ENCODE assay signal across 21 cellular contexts in genomic region chr20:16819483-16819882, GRCh38.
DNase-seq lines count a peak whose midpoint lies in the region; ATAC-seq, FAIRE-seq and TF ChIP-seq lines count a peak whose summit lies in the region.
"Had no signal": no experiment of that assay in that cellular context is flagged by ENCODE, and none has a peak within 500 bp of the region (broad histone marks: within the 10 kb centered on the region; RNA-seq: fewer than 3 reads in every experiment).

No MANE protein-coding gene starts in this region.

- CTCF ChIA-PET in IMR-90 (lab: Yijun Ruan, JAX), result no interaction called here
- CTCF ChIA-PET in SK-N-SH (lab: Yijun Ruan, JAX), result interaction anchor here (13.4 kb wide), 1 partner anchor 16 kb away, joined by 300 read pairs; no protein-coding TSS in a partner anchor
- CTCF ChIA-PET in endothelial cell of umbilical vein (lab: Charles Lee), result interaction anchor here (0.9 to 7.9 kb wide), 4 partner anchors 11 to 612 kb away, joined by 3 to 337 read pairs (median 23); no protein-coding TSS in a partner anchor
- CTCF ChIA-PET in activated CD8-positive, alpha-beta T cell treated with anti-CD3 and anti-CD28 coated beads, Interleukin-2, amount 10 ng/mL, durations not matched to agents 7 days and 5 days (lab: Charles Lee), result interaction anchor here (0.6 to 3.5 kb wide), 3 partner anchors 9 to 19 kb away, joined by 3 to 43 read pairs (median 12); no protein-coding TSS in a partner anchor

- no peak overlapping the region for H3K27ac Mint-ChIP-seq in osteocyte (ENCODE audit: unreplicated experiment)
- H3K27ac Mint-ChIP-seq in activated CD8-positive, alpha-beta T cell treated with anti-CD3 and anti-CD28 coated beads, Interleukin-2, amount 10 ng/mL, durations not matched to agents 7 days and 5 days, result no peak overlapping the region
- H3K27ac Mint-ChIP-seq: CD4-positive, CD25-positive, alpha-beta regulatory T cell; CD8-positive, alpha-beta memory T cell; H9 had no signal

- no peak overlapping the region for H3K4me3 Mint-ChIP-seq in osteocyte (ENCODE audit: unreplicated experiment)
- no peak overlapping the region for H3K4me3 Mint-ChIP-seq in activated CD8-positive, alpha-beta T cell treated with anti-CD3 and anti-CD28 coated beads, Interleukin-2, amount 10 ng/mL, durations not matched to agents 7 days and 5 days
- H3K4me3 Mint-ChIP-seq: CD4-positive, CD25-positive, alpha-beta regulatory T cell; CD8-positive, alpha-beta memory T cell; H9 had no signal

- no peaks in the 10 kb centered on the region for H4K20me1 ChIP-seq in IMR-90 (ENCODE audit: insufficient read depth, low read length)
- H4K20me1 ChIP-seq in SK-N-SH (ENCODE audit: insufficient read depth), result no peaks in the 10 kb centered on the region
- no peaks in the 10 kb centered on the region for H4K20me1 ChIP-seq in endothelial cell of umbilical vein (replicated peaks; ENCODE audit: control insufficient read depth, extremely low read depth, insufficient read depth, low read length)

- H4K91ac ChIP-seq in IMR-90 (ENCODE audit: insufficient read depth, low read depth, low read length), result no peak overlapping the region

- no peak overlapping the region for H3K4me2 ChIP-seq in IMR-90 (ENCODE audit: low read depth, low read length)
- H3K4me2 ChIP-seq in SK-N-SH, result no peak overlapping the region
- H3K4me2 ChIP-seq in endothelial cell of umbilical vein (ENCODE audit: insufficient read depth, low read length), result no peak overlapping the region

- no peak overlapping the region for H3K9ac ChIP-seq in IMR-90 (ENCODE audit: low read depth, low read length)
- no peak overlapping the region for H3K9ac ChIP-seq in SK-N-SH
- no peak overlapping the region for H3K9ac ChIP-seq in endothelial cell of umbilical vein (replicated peaks; ENCODE audit: extremely low read depth, insufficient read depth, low read length)

- no peaks in the 10 kb centered on the region for H3K36me3 Mint-ChIP-seq in osteocyte (ENCODE audit: unreplicated experiment)
- no peaks in the 10 kb centered on the region for H3K36me3 Mint-ChIP-seq in activated CD8-positive, alpha-beta T cell treated with anti-CD3 and anti-CD28 coated beads, Interleukin-2, amount 10 ng/mL, durations not matched to agents 7 days and 5 days (ENCODE audit: low read depth)
- H3K36me3 Mint-ChIP-seq: CD4-positive, CD25-positive, alpha-beta regulatory T cell; CD8-positive, alpha-beta memory T cell had no signal

- no peaks in the 10 kb centered on the region for H3K79me1 ChIP-seq in IMR-90 (ENCODE audit: low read depth in 1 of 2, low read length in 2 of 2)

- H3K4me3 ChIP-seq in IMR-90 (ENCODE audit: insufficient read depth, low read depth, low read length) (no peak overlapping the region), SK-N-SH (ENCODE audit: low read depth in 2 of 2, low read length in 1 of 2) (no peak overlapping the region), endothelial cell of umbilical vein (replicated peaks in 1 of 3; ENCODE audit: insufficient read depth in 1 of 3, low read depth in 1 of 3, low read length in 3 of 3) (no peak overlapping the region)

- TF ChIP-seq RAD21 in IMR-90 (IDR thresholded peaks at IDR 0.05; ENCODE audit: low read length) (no peak), SK-N-SH (IDR thresholded peaks at IDR 0.05; ENCODE audit: low read length) (no peak)

- H3K9me3 ChIP-seq in IMR-90 (ENCODE audit: control insufficient read depth, insufficient read depth, low read length) (no peaks in the 10 kb centered on the region), SK-N-SH (no peaks in the 10 kb centered on the region), endothelial cell of umbilical vein (replicated peaks; ENCODE audit: control insufficient read depth, insufficient read depth, low read length) (no peaks in the 10 kb centered on the region)
- H3K9me3 ChIP-seq: BE2C, Caco-2 had no signal

- H3K56ac ChIP-seq in IMR-90 (ENCODE audit: extremely low read depth, insufficient read depth, low read length), result no peak overlapping the region

- H3K36me3 ChIP-seq in IMR-90 (ENCODE audit: control insufficient read depth, insufficient read depth, low read length) (no peaks in the 10 kb centered on the region), SK-N-SH (replicated peaks in 1 of 2; ENCODE audit: control insufficient read depth in 1 of 2, insufficient read depth in 2 of 2, low read length in 1 of 2) (no peaks in the 10 kb centered on the region), endothelial cell of umbilical vein (ENCODE audit: control insufficient read depth in 2 of 2, extremely low read depth in 1 of 2, insufficient read depth in 2 of 2, low read length in 2 of 2) (no peaks in the 10 kb centered on the region)
- H3K36me3 ChIP-seq: BE2C had no signal

- dilution Hi-C loops in IMR-90 (cut with HindIII; ENCODE audit: low sequenced_read_pairs, unreplicated experiment) (no loop called here), endothelial cell of umbilical vein (cut with MboI; ENCODE audit: extremely low pct_ligation_motif_present, low sequenced_read_pairs) (loop anchor here (25.0 kb wide), 1 partner anchor 618 kb away; no protein-coding TSS in a partner anchor)

- H3K4me1 ChIP-seq in IMR-90 (ENCODE audit: control insufficient read depth, insufficient read depth, low read length), result no peaks in the 10 kb centered on the region
- H3K4me1 ChIP-seq in SK-N-SH (ENCODE audit: control insufficient read depth in 1 of 2, insufficient read depth in 2 of 2, low read depth in 1 of 2, low read length in 1 of 2), result no peaks in the 10 kb centered on the region
- H3K4me1 ChIP-seq in endothelial cell of umbilical vein (ENCODE audit: control insufficient read depth, extremely low read depth, insufficient read depth, low read length), result no peaks in the 10 kb centered on the region
- H3K4me1 ChIP-seq: BE2C, Caco-2 had no signal

- TF ChIP-seq CTCF in IMR-90 (conservative IDR thresholded peaks at IDR 0.05; ENCODE audit: low read depth, low read length) (no peak), SK-N-SH (IDR thresholded peaks at IDR 0.05) (no peak), endothelial cell of umbilical vein (IDR thresholded peaks at IDR 0.05; ENCODE audit: extremely low read depth in 1 of 2, insufficient read depth in 1 of 2, low read depth in 1 of 2, low read length in 2 of 2) (no peak), osteocyte (IDR thresholded peaks at IDR 0.05) (no peak)

- no peak overlapping the region for H4K8ac ChIP-seq in IMR-90 (ENCODE audit: low read depth in 2 of 2, low read length in 2 of 2)

- no peak overlapping the region for H3K4ac ChIP-seq in IMR-90 (ENCODE audit: low read depth, low read length)

- peak; percentile 7 for DNase-seq in IMR-90
- no peak for DNase-seq in SK-N-SH
- peak; percentile 14 for DNase-seq in endothelial cell of umbilical vein (ENCODE audit: low read depth, low spot score)
- DNase-seq in osteocyte (ENCODE audit: extremely low spot score, unreplicated experiment), result no peak
- no peak for DNase-seq in activated CD8-positive, alpha-beta T cell treated with anti-CD3 and anti-CD28 coated beads, Interleukin-2, amount 10 ng/mL, durations not matched to agents 7 days and 5 days
- DNase-seq in pons (ENCODE audit: low spot score), result no peak
- DNase-seq: ACHN; BE2C; C1 segment of cervical spinal cord; Caco-2; CD4-positive, CD25-positive, alpha-beta regulatory T cell; CD8-positive, alpha-beta memory T cell; DMS153; DMS79; GDM1; GOT3; H9 had no signal

- H2AFZ ChIP-seq in IMR-90 (replicated peaks; ENCODE audit: low read length, poor library complexity) (no peak overlapping the region), SK-N-SH (ENCODE audit: low read depth) (0 out of 2 replicates have a peak overlapping the region, but pooled peaks have one; percentile 6), endothelial cell of umbilical vein (ENCODE audit: low read depth, low read length) (no peak overlapping the region)

- peaks cover 38% of the 10 kb centered on the region for H3K27me3 Mint-ChIP-seq in osteocyte (ENCODE audit: unreplicated experiment)
- peaks cover 12% of the 10 kb centered on the region for H3K27me3 Mint-ChIP-seq in activated CD8-positive, alpha-beta T cell treated with anti-CD3 and anti-CD28 coated beads, Interleukin-2, amount 10 ng/mL, durations not matched to agents 7 days and 5 days (ENCODE audit: low read depth)

- H3K27me3 ChIP-seq in IMR-90 (ENCODE audit: control insufficient read depth, insufficient read depth, low read length) (peaks cover 7% of the 10 kb centered on the region), SK-N-SH (ENCODE audit: insufficient read depth) (no peaks in the 10 kb centered on the region), endothelial cell of umbilical vein (ENCODE audit: control insufficient read depth in 2 of 2, insufficient read depth in 2 of 2, low read length in 2 of 2) (peaks cover 0 to 2% of the 10 kb centered on the region in 2 experiments)

- no peak overlapping the region for H2BK15ac ChIP-seq in IMR-90 (ENCODE audit: low read depth, low read length)

- no peak overlapping the region for H2BK20ac ChIP-seq in IMR-90 (ENCODE audit: low read depth, low read length)

- intact Hi-C loops in IMR-90 (cut with micrococcal nuclease) (no loop called here), endothelial cell of umbilical vein (cut with micrococcal nuclease) (no loop called here)

- H3K9me2 ChIP-seq in SK-N-SH, result no peaks in the 10 kb centered on the region

- no peak for TF ChIP-seq POLR2A in IMR-90 (IDR thresholded peaks at IDR 0.05; ENCODE audit: low read depth, low read length)
- TF ChIP-seq POLR2A in endothelial cell of umbilical vein (IDR thresholded peaks at IDR 0.05; ENCODE audit: low read depth, low read length), result no peak

- H2BK5ac ChIP-seq in IMR-90 (ENCODE audit: low read depth, low read length, poor library complexity, severe bottlenecking), result no peak overlapping the region

- H3F3A ChIP-seq in SK-N-SH (replicated peaks; ENCODE audit: insufficient read depth), result no peaks in the 10 kb centered on the region

- no peak overlapping the region for H4K5ac ChIP-seq in IMR-90 (ENCODE audit: low read depth, low read length)

- H3K14ac ChIP-seq in IMR-90 (replicated peaks; ENCODE audit: low read depth, low read length), result no peak overlapping the region

- H2BK120ac ChIP-seq in IMR-90 (ENCODE audit: low read depth, low read length), result no peak overlapping the region

- no peak for FAIRE-seq in endothelial cell of umbilical vein (lab: Jason Lieb, UNC)
- FAIRE-seq: A204.1, GM12892, GM18507, HepG2 had no signal

- H3K27ac ChIP-seq in IMR-90 (ENCODE audit: insufficient read depth, low read length), result no peak overlapping the region
- peak overlapping the region in 1 of 2 experiments; percentile 35; a peak in 1 of 4 replicates for H3K27ac ChIP-seq in SK-N-SH (ENCODE audit: low read depth in 2 of 2, low read length in 1 of 2)
- no peak overlapping the region for H3K27ac ChIP-seq in endothelial cell of umbilical vein (ENCODE audit: insufficient read depth, low read depth, low read length)

- H3K79me2 ChIP-seq in SK-N-SH (ENCODE audit: insufficient read depth) (no peaks in the 10 kb centered on the region), endothelial cell of umbilical vein (ENCODE audit: control insufficient read depth, insufficient read depth, low read length) (no peaks in the 10 kb centered on the region)

- H2AK9ac ChIP-seq in IMR-90 (replicated peaks; ENCODE audit: low read depth, low read length, poor library complexity), result no peak overlapping the region

- no peaks in the 10 kb centered on the region for H3K9me1 ChIP-seq in IMR-90 (ENCODE audit: insufficient read depth, low read length)
- H3K9me1 ChIP-seq in endothelial cell of umbilical vein (replicated peaks; ENCODE audit: control insufficient read depth, extremely low read depth, insufficient read depth, low read length), result no peaks in the 10 kb centered on the region

- TF ChIP-seq EP300 in SK-N-SH (IDR thresholded peaks at IDR 0.05; ENCODE audit: borderline replicate concordance in 1 of 2, low read depth in 1 of 2, low read length in 1 of 2), result no peak

- no peaks in the 10 kb centered on the region for H3K4me1 Mint-ChIP-seq in osteocyte (ENCODE audit: unreplicated experiment)
- no peaks in the 10 kb centered on the region for H3K4me1 Mint-ChIP-seq in activated CD8-positive, alpha-beta T cell treated with anti-CD3 and anti-CD28 coated beads, Interleukin-2, amount 10 ng/mL, durations not matched to agents 7 days and 5 days (ENCODE audit: low read depth)
- H3K4me1 Mint-ChIP-seq: CD4-positive, CD25-positive, alpha-beta regulatory T cell; CD8-positive, alpha-beta memory T cell had no signal

- no CpG with 5 or more reads among the region's 2 CpGs for WGBS in IMR-90 (ENCODE audit: extremely low coverage in 2 of 2, insufficient read length in 1 of 2), 2 experiments
- WGBS in SK-N-SH (ENCODE audit: low lambda C conversion rate), result 15% methylated on average over 2 of the region's 2 CpGs

- no peak overlapping the region for H3K18ac ChIP-seq in IMR-90 (ENCODE audit: low read depth, low read length)

- POLR2A ChIA-PET in IMR-90 (lab: Charles Lee; ENCODE audit: unreplicated experiment), result no interaction called here
- POLR2A ChIA-PET in SK-N-SH (lab: Yijun Ruan, JAX), result no interaction called here
- POLR2A ChIA-PET in endothelial cell of umbilical vein (lab: Charles Lee), result no interaction called here
- POLR2A ChIA-PET in activated CD8-positive, alpha-beta T cell treated with anti-CD3 and anti-CD28 coated beads, Interleukin-2, amount 10 ng/mL, durations not matched to agents 7 days and 5 days (lab: Charles Lee), result no interaction called here

- no peaks in the 10 kb centered on the region for H3K9me3 Mint-ChIP-seq in osteocyte (ENCODE audit: unreplicated experiment)
- H3K9me3 Mint-ChIP-seq in activated CD8-positive, alpha-beta T cell treated with anti-CD3 and anti-CD28 coated beads, Interleukin-2, amount 10 ng/mL, durations not matched to agents 7 days and 5 days (ENCODE audit: insufficient read depth), result no peaks in the 10 kb centered on the region
- H3K9me3 Mint-ChIP-seq: CD8-positive, alpha-beta memory T cell had no signal

- in situ Hi-C loops in IMR-90 (cut with MboI; ENCODE audit: low sequenced_read_pairs), result loop anchor here (25.0 kb wide), 1 partner anchor 418 kb away; the partner anchor contains the start of gene PCSK2

- no peak overlapping the region for H3K23ac ChIP-seq in IMR-90 (ENCODE audit: low read depth, low read length)

- no peak overlapping the region for H2AK5ac ChIP-seq in IMR-90 (ENCODE audit: low read depth, low read length)

- BruUV-seq in IMR-90 (replicated peaks; lab: Mats Ljungman, UMichigan), result no TSS peak
- no TSS peak for BruUV-seq in endothelial cell of umbilical vein (replicated peaks; lab: Mats Ljungman, UMichigan)

- ATAC-seq in IMR-90 (ENCODE audit: low read depth), result no peak
- ATAC-seq in activated CD8-positive, alpha-beta T cell treated with anti-CD3 and anti-CD28 coated beads, Interleukin-2, amount 10 ng/mL, durations not matched to agents 7 days and 5 days, result no peak
- ATAC-seq: HepG2 had no signal

Comparison
In these comparisons a context has a peak if more than half of its experiments do, and no peak if none do; other contexts are left out.
1. DNase-seq: peak in IMR-90 (single experiment) and endothelial cell of umbilical vein (single experiment); none in SK-N-SH (single experiment), osteocyte (single experiment), activated CD8-positive, alpha-beta T cell treated with anti-CD3 and anti-CD28 coated beads, Interleukin-2, amount 10 ng/mL, durations not matched to agents 7 days and 5 days (single experiment) and pons (single experiment).